In the genomic region with DNA sequence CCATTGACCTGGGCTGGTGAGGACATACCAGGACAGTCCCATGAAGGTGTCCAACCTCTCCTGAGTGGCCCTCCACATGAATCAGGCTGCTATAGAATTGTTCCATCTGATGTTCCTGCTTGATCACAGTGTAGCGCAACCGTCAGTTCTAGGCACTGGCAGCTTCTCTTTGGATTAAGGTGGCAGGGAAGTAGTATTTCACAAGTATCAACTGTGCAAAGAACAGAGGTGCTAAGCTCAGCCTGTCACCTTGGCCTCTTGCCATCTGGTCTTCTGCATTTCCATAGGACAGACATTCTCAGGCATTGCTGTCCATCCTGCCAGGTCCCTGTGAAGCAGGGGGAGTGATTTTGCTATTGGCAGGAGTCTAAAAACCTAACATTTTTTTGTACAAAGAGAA, we compare ENCODE assay signal across 1 cellular context.
TF ChIP-seq lines count a peak whose summit lies in the region.

No MANE protein-coding gene starts in this region.

TF ChIP-seq in endothelial cell of umbilical vein, 7 proteins besides CTCF, POLR2A, EP300 and RAD21 (continued from another document):
- TF ChIP-seq GATA2 (IDR thresholded peaks at IDR 0.05; ENCODE audit: insufficient read depth, insufficient read length, low read depth, low read length) (no peak), MYC (IDR thresholded peaks at IDR 0.05; ENCODE audit: low read depth, low read length) (no peak)
TF ChIP-seq in endothelial cell of umbilical vein: peak in this region for 0.
